In the genomic region with DNA sequence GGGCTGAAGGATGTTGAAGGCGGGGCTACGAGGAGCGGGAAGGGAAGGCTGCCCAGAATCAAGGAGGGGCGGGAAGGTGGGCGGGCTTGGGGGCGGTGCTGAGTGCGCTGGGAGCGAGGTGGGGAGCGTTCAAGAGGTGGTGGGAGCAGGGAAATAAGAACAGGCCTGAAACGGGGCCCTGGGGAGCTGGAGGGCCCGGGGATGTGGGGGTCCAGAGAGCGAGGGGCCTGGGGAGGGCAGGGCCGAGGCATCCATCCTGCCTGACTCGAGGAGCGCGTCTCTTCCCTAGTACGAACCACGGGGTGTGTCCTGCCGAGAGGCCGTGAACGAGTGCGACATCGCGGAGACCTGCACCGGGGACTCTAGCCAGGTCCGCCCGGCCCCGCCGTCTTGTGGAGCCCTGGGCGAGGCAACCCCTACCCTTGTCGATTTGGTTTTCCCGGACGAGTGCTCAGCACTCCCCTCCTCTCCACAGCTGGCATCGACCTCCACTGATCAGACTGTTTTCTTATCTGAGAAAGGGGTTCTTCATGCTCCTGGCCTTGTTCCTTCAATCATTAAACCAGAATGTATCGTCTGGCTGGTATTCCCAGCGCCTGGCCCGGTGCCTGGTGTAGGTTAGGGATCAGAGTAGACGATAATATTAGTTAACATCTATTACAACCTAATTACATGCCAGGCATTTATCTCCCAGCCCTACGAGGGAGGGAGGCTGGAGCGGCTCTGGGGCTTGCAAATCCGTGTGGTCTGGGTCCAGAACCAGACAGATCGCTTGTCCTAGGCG, we compare ENCODE assay signal across 8 cellular contexts. TPM values are rescaled to one million over a fixed set of nuclear protein-coding genes. Genes with fewer than 3 reads are reported as not detected.
DNase-seq lines count a peak whose midpoint lies in the region; ATAC-seq, FAIRE-seq and TF ChIP-seq lines count a peak whose summit lies in the region.

No MANE protein-coding gene starts in this region.

- H3K27ac Mint-ChIP-seq in T-helper 1 cell treated with Interleukin-12 subunit alpha and Interleukin-12 subunit beta and Interleukin-4 antibody, amounts not matched to agents 30 μg/mL and 1 μg/mL, for 36 hours: peak overlapping the region; percentile 56

- WGBS in pancreas, 2 donors: 4 to 6% methylated on average over 39 to 43 of the region's 43 CpGs

- peaks cover 11% of the 10 kb centered on the region for H3K27me3 Mint-ChIP-seq in T-helper 1 cell treated with Interleukin-12 subunit alpha and Interleukin-12 subunit beta and Interleukin-4 antibody, amounts not matched to agents 30 μg/mL and 1 μg/mL, for 36 hours (ENCODE audit: low read depth)

- TF ChIP-seq CTCF in GM12864 (IDR thresholded peaks at IDR 0.05; ENCODE audit: low read depth, low read length, missing control alignments) (no peak), foreskin fibroblast (IDR thresholded peaks at IDR 0.05; ENCODE audit: low read depth, low read length) (no peak), pancreas (IDR thresholded peaks at IDR 0.05) (no peak), GM10248 (IDR thresholded peaks at IDR 0.05; ENCODE audit: control extremely low read depth, extremely low read depth, low read depth, missing control alignments) (no peak)

- FAIRE-seq in pancreas (lab: Jason Lieb, UNC) (no peak), GM12892 (lab: Jason Lieb, UNC) (no peak)

- no peaks in the 10 kb centered on the region for H3K9me3 ChIP-seq in pancreas

- peaks cover 0 to 8% (median 0%) of the 10 kb centered on the region in 3 donors for H3K4me1 ChIP-seq in pancreas

- H3K36me3 Mint-ChIP-seq in T-helper 1 cell treated with Interleukin-12 subunit alpha and Interleukin-12 subunit beta and Interleukin-4 antibody, amounts not matched to agents 30 μg/mL and 1 μg/mL, for 36 hours (ENCODE audit: low read depth): no peaks in the 10 kb centered on the region

- TF ChIP-seq POLR2A in GM12892 (IDR thresholded peaks at IDR 0.05; ENCODE audit: low read depth, low read length): no peak

- DNase-seq in GM12864 (ENCODE audit: low read depth) (no peak), foreskin fibroblast (no peak), pancreas (peak in 5 of 6 donors; percentile 32 to 98 (median 97)), OCI-M1 (lab: John Stamatoyannopoulos, UW) (no peak), GM10248 (ENCODE audit: extremely low spot score) (no peak), GM12892 (ENCODE audit: insufficient read length) (no peak)

- H3K36me3 ChIP-seq in pancreas: no peaks in the 10 kb centered on the region

- intact Hi-C loops in pancreas (cut with DNase I): loop anchor here in 1 of 3 donors (5.0 to 10.0 kb wide), 2 partner anchors 86 to 339 kb away; no protein-coding TSS in a partner anchor

- peak overlapping the region; percentile 58 for H3K4me3 ChIP-seq in GM12864 (ENCODE audit: low read depth, low read length)
- H3K4me3 ChIP-seq in foreskin fibroblast (ENCODE audit: low read depth in 1 of 2, low read length in 2 of 2): peak overlapping the region; percentile 64 to 66
- H3K4me3 ChIP-seq in pancreas: peak overlapping the region; percentile 26 to 75 (median 34)

- H3K27me3 ChIP-seq in pancreas: no peaks in the 10 kb centered on the region

- peak overlapping the region; percentile 88 for H3K4me3 Mint-ChIP-seq in T-helper 1 cell treated with Interleukin-12 subunit alpha and Interleukin-12 subunit beta and Interleukin-4 antibody, amounts not matched to agents 30 μg/mL and 1 μg/mL, for 36 hours

- peak; percentile 0 for ATAC-seq in HG02798 (IDR thresholded peaks at IDR 0.05; ENCODE audit: poor library complexity, unreplicated experiment)
- peak; percentile 8 to 29 (median 12) for ATAC-seq in pancreas

- POLR2A ChIA-PET in GM10248 (lab: Yijun Ruan, JAX): interaction anchor here (0.8 kb wide), 1 partner anchor 373 kb away, joined by 8 read pairs; no protein-coding TSS in a partner anchor

- H3K27ac ChIP-seq in pancreas: peak overlapping the region in 1 of 4 donors; percentile 53

- H3K9me3 Mint-ChIP-seq in T-helper 1 cell treated with Interleukin-12 subunit alpha and Interleukin-12 subunit beta and Interleukin-4 antibody, amounts not matched to agents 30 μg/mL and 1 μg/mL, for 36 hours: no peaks in the 10 kb centered on the region

- CTCF ChIA-PET in GM10248 (lab: Yijun Ruan, JAX): interaction anchor here (0.6 to 17.1 kb wide), 29 partner anchors 8 to 422 kb away, joined by 3 to 454 read pairs (median 4); a partner anchor contains a TSS

- H3K4me1 Mint-ChIP-seq in T-helper 1 cell treated with Interleukin-12 subunit alpha and Interleukin-12 subunit beta and Interleukin-4 antibody, amounts not matched to agents 30 μg/mL and 1 μg/mL, for 36 hours (ENCODE audit: low read depth): peaks cover 9% of the 10 kb centered on the region

RNA-seq across cellular contexts. Expression of a gene that starts 17.2 kb away (rescaled TPM):
- total RNA-seq in pancreas: under 1 TPM; 0.03 to 0.23 (median 0.15) TPM
- under 1 TPM; 0.34 to 0.40 TPM for polyA plus RNA-seq in pancreas
- polyA plus RNA-seq in GM12892 (2012; ENCODE audit: missing spikeins): 0.13 TPM

RNA-seq across cellular contexts. Expression of a gene that starts 54.1 kb away (rescaled TPM):
- 1 to 10 TPM in 4 of 6 donors, under 1 TPM in 2; 0.58 to 3.1 (median 1.1) TPM for total RNA-seq in pancreas
- 1 to 10 TPM in 1 of 2 donors, under 1 TPM in 1; 0.84 to 2.0 TPM for polyA plus RNA-seq in pancreas
- 1.8 TPM for polyA plus RNA-seq in GM12892 (2012; ENCODE audit: missing spikeins)

Comparison
In these comparisons a context has a peak if more than half of its experiments do, and no peak if none do; other contexts are left out.
1. DNase-seq: peak in pancreas (5 of 6); none in GM12864 (single experiment), foreskin fibroblast (0 of 2), OCI-M1 (single experiment), GM10248 (single experiment) and GM12892 (single experiment).
2. Peak in every context shown above with its lines, with median percentiles within 50 percentile points of each other: H3K4me3 ChIP-seq.